ENCODE assay signal across 15 cellular contexts in the genomic region with DNA sequence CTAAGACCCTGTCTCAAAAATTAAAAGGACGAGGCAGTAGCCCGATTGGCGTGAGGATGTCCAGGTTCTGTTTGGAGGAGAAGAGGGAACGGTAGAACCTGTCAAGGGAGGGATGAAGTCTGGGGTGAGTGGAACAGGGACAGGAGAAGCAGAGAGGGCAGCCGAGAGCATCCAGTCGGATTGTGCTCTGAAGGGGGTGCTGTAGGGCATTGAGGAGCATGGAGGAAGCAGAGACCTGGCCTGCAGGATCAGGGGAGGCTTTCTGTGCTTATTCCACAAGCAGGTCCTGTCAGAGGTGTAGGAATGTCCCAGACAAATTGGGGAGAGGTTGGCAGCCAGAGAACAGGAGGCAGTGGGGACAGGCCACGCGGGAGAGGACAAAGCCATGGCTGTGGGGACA. TPM values are rescaled to one million over a fixed set of nuclear protein-coding genes. Genes with fewer than 3 reads are reported as not detected.
DNase-seq lines count a peak whose midpoint lies in the region; ATAC-seq, FAIRE-seq and TF ChIP-seq lines count a peak whose summit lies in the region.
"Had no signal": no experiment of that assay in that cellular context is flagged by ENCODE, and none has a peak within 500 bp of the region (broad histone marks: within the 10 kb centered on the region; RNA-seq: fewer than 3 reads in every experiment).

No MANE protein-coding gene starts in this region.

- H3K23ac ChIP-seq in H1 (ENCODE audit: insufficient read length): no peak overlapping the region

- H3K27ac Mint-ChIP-seq in activated CD8-positive, alpha-beta T cell treated with anti-CD3 and anti-CD28 coated beads, Interleukin-2, amount 10 ng/mL, durations not matched to agents 7 days and 5 days: peak overlapping the region; percentile 35
- H3K27ac Mint-ChIP-seq in activated CD8-positive, alpha-beta T cell treated with anti-CD3 and anti-CD28 coated beads for 36 hours: no peak overlapping the region
- peak overlapping the region; percentile 97 for H3K27ac Mint-ChIP-seq in neural crest cell (ENCODE audit: unreplicated experiment)
- H3K27ac Mint-ChIP-seq: activated naive CD4-positive, alpha-beta T cell treated with anti-CD3 and anti-CD28 coated beads for 36 hours had no signal

- no peaks in the 10 kb centered on the region for H3K9me3 ChIP-seq in H1 (ENCODE audit: insufficient read depth in 2 of 2, low read depth in 1 of 2, low read length in 1 of 2)

- H3K4me1 Mint-ChIP-seq in activated CD8-positive, alpha-beta T cell treated with anti-CD3 and anti-CD28 coated beads, Interleukin-2, amount 10 ng/mL, durations not matched to agents 7 days and 5 days (ENCODE audit: low read depth): peaks cover 21% of the 10 kb centered on the region
- H3K4me1 Mint-ChIP-seq in activated CD8-positive, alpha-beta T cell treated with anti-CD3 and anti-CD28 coated beads for 36 hours (ENCODE audit: low read depth): peaks cover 5% of the 10 kb centered on the region
- H3K4me1 Mint-ChIP-seq in neural crest cell: peaks cover 5% of the 10 kb centered on the region

- no peak overlapping the region for H2BK12ac ChIP-seq in H1 (ENCODE audit: low read depth, low read length)

- no peak overlapping the region for H3K4me3 ChIP-seq in H1 (ENCODE audit: extremely low read depth in 1 of 4, insufficient read depth in 2 of 4, low read depth in 3 of 4, low read length in 4 of 4)

- H2AK5ac ChIP-seq in H1 (ENCODE audit: low read depth, low read length): no peak overlapping the region

- H2AFZ ChIP-seq in H1 (ENCODE audit: low read length): no peak overlapping the region

- no peak overlapping the region for H3K27ac ChIP-seq in H1 (ENCODE audit: low read depth, low read length)

- no peak overlapping the region for H3K56ac ChIP-seq in H1 (replicated peaks; ENCODE audit: insufficient read length, low read depth, low read length)

- H4K20me1 ChIP-seq in H1 (replicated peaks in 1 of 2; ENCODE audit: control insufficient read depth in 1 of 2, insufficient read depth in 2 of 2, low read length in 2 of 2): peaks cover 2 to 9% of the 10 kb centered on the region in 2 experiments

- no peaks in the 10 kb centered on the region; a peak in 1 of 4 replicates for H3K79me2 ChIP-seq in H1 (ENCODE audit: control insufficient read depth in 1 of 2, insufficient read depth in 2 of 2, low read length in 2 of 2)

- CTCF ChIA-PET in activated CD8-positive, alpha-beta T cell treated with anti-CD3 and anti-CD28 coated beads, Interleukin-2, amount 10 ng/mL, durations not matched to agents 7 days and 5 days (lab: Charles Lee): no interaction called here
- CTCF ChIA-PET in activated CD8-positive, alpha-beta T cell treated with anti-CD3 and anti-CD28 coated beads for 36 hours (lab: Charles Lee): no interaction called here
- CTCF ChIA-PET in H1 (lab: Charles Lee; ENCODE audit: partially characterized antibody): interaction anchor here (1.2 to 2.8 kb wide), 4 partner anchors 18 to 62 kb away, joined by 3 to 14 read pairs (median 4); no protein-coding TSS in a partner anchor

- no peak overlapping the region for H3K4me3 Mint-ChIP-seq in activated CD8-positive, alpha-beta T cell treated with anti-CD3 and anti-CD28 coated beads, Interleukin-2, amount 10 ng/mL, durations not matched to agents 7 days and 5 days
- no peak overlapping the region for H3K4me3 Mint-ChIP-seq in activated CD8-positive, alpha-beta T cell treated with anti-CD3 and anti-CD28 coated beads for 36 hours
- H3K4me3 Mint-ChIP-seq in neural crest cell: no peak overlapping the region
- H3K4me3 Mint-ChIP-seq: activated naive CD4-positive, alpha-beta T cell treated with anti-CD3 and anti-CD28 coated beads for 36 hours had no signal

- 0 out of 2 replicates have a peak overlapping the region, but pooled peaks have one; percentile 60 for H2BK5ac ChIP-seq in H1 (ENCODE audit: low read depth, low read length)

- TF ChIP-seq POLR2A in H1 (IDR thresholded peaks at IDR 0.05; ENCODE audit: control extremely low read depth in 1 of 2, low read depth in 2 of 2, low read length in 2 of 2): no peak

- no peak overlapping the region for H3K4ac ChIP-seq in H1 (replicated peaks; ENCODE audit: insufficient read length, low read depth, low read length)

- no peak overlapping the region for H4K91ac ChIP-seq in H1 (replicated peaks; ENCODE audit: insufficient read length, low read length)

- no peak overlapping the region; the same call in 1 of the 2 replicates for H4K8ac ChIP-seq in H1 (ENCODE audit: extremely low read depth, insufficient read depth, low read length)

- H3K9ac ChIP-seq in H1 (replicated peaks in 1 of 4; ENCODE audit: extremely low read depth in 1 of 4, low read depth in 3 of 4, low read length in 3 of 4): peak overlapping the region in 1 of 4 experiments; percentile 18; a peak in 1 of 7 replicates

- H3K79me1 ChIP-seq in H1 (ENCODE audit: low read depth, low read length): peaks cover 13% of the 10 kb centered on the region

- 80% methylated on average over 6 of the region's 8 CpGs; no CpG with 5 or more reads in 1 of the 2 experiments for WGBS in H1 (ENCODE audit: extremely low coverage in 1 of 2, insufficient coverage in 1 of 2, insufficient read length in 1 of 2, insufficient replicate concordance in 2 of 2, low coverage in 1 of 2, low lambda C conversion rate in 2 of 2, missing lambda C conversion rate in 1 of 2), 2 experiments

- H3K27me3 ChIP-seq in H1 (replicated peaks in 1 of 4; ENCODE audit: control insufficient read depth in 3 of 4, extremely low read depth in 1 of 4, insufficient read depth in 3 of 4, low read length in 3 of 4): no peaks in the 10 kb centered on the region

- no peak overlapping the region for H3K14ac ChIP-seq in H1 (ENCODE audit: insufficient read length)

- POLR2A ChIA-PET in activated CD8-positive, alpha-beta T cell treated with anti-CD3 and anti-CD28 coated beads, Interleukin-2, amount 10 ng/mL, durations not matched to agents 7 days and 5 days (lab: Charles Lee): no interaction called here
- POLR2A ChIA-PET in activated CD8-positive, alpha-beta T cell treated with anti-CD3 and anti-CD28 coated beads for 36 hours (lab: Charles Lee): interaction anchor here (0.6 kb wide), 1 partner anchor 18 kb away, joined by 3 read pairs; a partner anchor contains a TSS
- POLR2A ChIA-PET in H1 (lab: Charles Lee; ENCODE audit: partially characterized antibody): interaction anchor here (1.0 to 2.0 kb wide), 2 partner anchors 9 to 89 kb away, joined by 3 to 8 read pairs; no protein-coding TSS in a partner anchor

- intact Hi-C loops in activated CD8-positive, alpha-beta T cell treated with anti-CD3 and anti-CD28 coated beads for 36 hours (cut with micrococcal nuclease): no loop called here

- no peaks in the 10 kb centered on the region; a peak in 2 of 7 replicates for H3K4me1 ChIP-seq in H1 (replicated peaks in 1 of 4; ENCODE audit: control insufficient read depth in 3 of 4, insufficient read depth in 4 of 4, low read length in 3 of 4)

- H2BK15ac ChIP-seq in H1 (ENCODE audit: low read length): no peak overlapping the region

- TF ChIP-seq RAD21 in H1 (IDR thresholded peaks at IDR 0.05 in 1 of 2, conservative IDR thresholded peaks at IDR 0.05 in 1 of 2; ENCODE audit: low read depth in 2 of 2, low read length in 2 of 2): no peak; a peak in 1 of 4 replicates

- no peak for TF ChIP-seq EP300 in H1 (IDR thresholded peaks at IDR 0.05; ENCODE audit: borderline replicate concordance in 1 of 2, low read depth in 2 of 2, low read length in 2 of 2)

- no peak for TF ChIP-seq CTCF in activated CD8-positive, alpha-beta T cell treated with anti-CD3 and anti-CD28 coated beads for 36 hours (IDR thresholded peaks at IDR 0.05)
- TF ChIP-seq CTCF in H1 (IDR thresholded peaks at IDR 0.05; ENCODE audit: control extremely low read depth in 1 of 3, insufficient read depth in 1 of 3, low read depth in 1 of 3, low read length in 3 of 3): peak; percentile 20 to 38 (median 26); a peak in 3 of 4 replicates
- TF ChIP-seq CTCF in neural crest cell (conservative IDR thresholded peaks at IDR 0.05): no peak

- no peaks in the 10 kb centered on the region; the same call in 1 of the 2 replicates for H3K23me2 ChIP-seq in H1 (ENCODE audit: low read depth, low read length)

- no peak overlapping the region for H2BK20ac ChIP-seq in H1 (ENCODE audit: low read length)

- no peak overlapping the region for H4K5ac ChIP-seq in H1 (ENCODE audit: insufficient read length, low read depth, low read length)

- H3K27me3 Mint-ChIP-seq in activated CD8-positive, alpha-beta T cell treated with anti-CD3 and anti-CD28 coated beads, Interleukin-2, amount 10 ng/mL, durations not matched to agents 7 days and 5 days (ENCODE audit: low read depth): no peaks in the 10 kb centered on the region
- H3K27me3 Mint-ChIP-seq in activated CD8-positive, alpha-beta T cell treated with anti-CD3 and anti-CD28 coated beads for 36 hours: no peaks in the 10 kb centered on the region
- H3K27me3 Mint-ChIP-seq in neural crest cell (ENCODE audit: low read depth): no peaks in the 10 kb centered on the region

- no peaks in the 10 kb centered on the region for H3K9me3 Mint-ChIP-seq in activated CD8-positive, alpha-beta T cell treated with anti-CD3 and anti-CD28 coated beads, Interleukin-2, amount 10 ng/mL, durations not matched to agents 7 days and 5 days (ENCODE audit: insufficient read depth)
- H3K9me3 Mint-ChIP-seq in activated CD8-positive, alpha-beta T cell treated with anti-CD3 and anti-CD28 coated beads for 36 hours: no peaks in the 10 kb centered on the region
- no peaks in the 10 kb centered on the region for H3K9me3 Mint-ChIP-seq in neural crest cell
- H3K9me3 Mint-ChIP-seq: activated naive CD4-positive, alpha-beta T cell treated with anti-CD3 and anti-CD28 coated beads for 36 hours had no signal

- ATAC-seq in activated CD8-positive, alpha-beta T cell treated with anti-CD3 and anti-CD28 coated beads, Interleukin-2, amount 10 ng/mL, durations not matched to agents 7 days and 5 days: no peak
- no peak for ATAC-seq in activated CD8-positive, alpha-beta T cell treated with anti-CD3 and anti-CD28 coated beads for 36 hours
- ATAC-seq in HG03175 (IDR thresholded peaks at IDR 0.05; ENCODE audit: unreplicated experiment): no peak

- H3K36me3 ChIP-seq in H1 (ENCODE audit: control insufficient read depth in 2 of 4, insufficient read depth in 4 of 4, low read length in 3 of 4): peaks cover 2 to 17% (median 9%) of the 10 kb centered on the region in 4 experiments; a peak in 6 of 8 replicates

- H3K18ac ChIP-seq in H1 (ENCODE audit: extremely low read depth, low read length): no peak overlapping the region

- H3K36me3 Mint-ChIP-seq in activated CD8-positive, alpha-beta T cell treated with anti-CD3 and anti-CD28 coated beads, Interleukin-2, amount 10 ng/mL, durations not matched to agents 7 days and 5 days (ENCODE audit: low read depth): peaks cover 39% of the 10 kb centered on the region
- H3K36me3 Mint-ChIP-seq in activated CD8-positive, alpha-beta T cell treated with anti-CD3 and anti-CD28 coated beads for 36 hours (ENCODE audit: low read depth): peaks cover 20% of the 10 kb centered on the region
- peaks cover 21% of the 10 kb centered on the region for H3K36me3 Mint-ChIP-seq in neural crest cell (ENCODE audit: low read depth)

- no peak overlapping the region for H2BK120ac ChIP-seq in H1 (replicated peaks; ENCODE audit: low read depth, low read length)

- no peak for DNase-seq in activated CD8-positive, alpha-beta T cell treated with anti-CD3 and anti-CD28 coated beads, Interleukin-2, amount 10 ng/mL, durations not matched to agents 7 days and 5 days
- DNase-seq in activated CD8-positive, alpha-beta T cell treated with anti-CD3 and anti-CD28 coated beads for 36 hours: no peak
- DNase-seq in ELF-1 (ENCODE audit: low read depth, low spot score) (peak; percentile 27), H1 (ENCODE audit: low read depth in 1 of 2, low spot score in 2 of 2) (no peak), neural crest cell (ENCODE audit: low read depth, low spot score) (no peak), NCI-H2029 treated with DMSO at 0.1 percent for 48 hours (lab: John Stamatoyannopoulos, UW) (no peak)
- DNase-seq in central memory CD4-positive, alpha-beta T cell: no peak
- DNase-seq: activated naive CD4-positive, alpha-beta T cell treated with anti-CD3 and anti-CD28 coated beads for 36 hours; mesenchymal stem cell; NCI-H2081; NCI-H524; Right ventricle myocardium superior had no signal

- H3K4me2 ChIP-seq in H1 (ENCODE audit: insufficient read depth in 1 of 2, low read depth in 2 of 2, low read length in 2 of 2): no peak overlapping the region

- no peak for FAIRE-seq in H1 (lab: Jason Lieb, UNC)
- FAIRE-seq: keratinocyte, urothelium cell line had no signal

RNA-seq across cellular contexts. Expression of a gene that starts 14.1 kb away (rescaled TPM):
- 10 to 100 TPM; 88.1 to 96.4 TPM for total RNA-seq in activated CD8-positive, alpha-beta T cell treated with anti-CD3 and anti-CD28 coated beads, Interleukin-2, amount 10 ng/mL, durations not matched to agents 7 days and 5 days
- 10 to 100 TPM; 83.4 to 84.5 TPM for total RNA-seq in activated CD8-positive, alpha-beta T cell treated with anti-CD3 and anti-CD28 coated beads for 36 hours
- total RNA-seq in H1 (2021; fragmentation: NEBNext Ultra II Directional; extraction: Animal tissue kit (Norgen Biotek cat#: 25700)): 105 and 109 TPM in 2 replicates
- polyA plus RNA-seq in H1 (2011; rRNA removed): 106 and 157 TPM in 2 replicates
- 101 TPM for polyA plus RNA-seq in H1 (2011; cell fraction: cytosol; rRNA removed)
- 148 TPM for polyA plus RNA-seq in H1 (2011; cell fraction: nucleus; rRNA removed)
- polyA plus RNA-seq in H1 (2012, experiment 1 of 2): 64.9 to 109 TPM (median 104 TPM) in 4 replicates
- polyA plus RNA-seq in H1 (2012, experiment 2 of 2): 114 TPM
- 58.6 TPM for polyA plus RNA-seq in H1 (2013, experiment 1 of 2)
- 55.8 TPM for polyA plus RNA-seq in H1 (2013, experiment 2 of 2)
- 103 and 108 TPM in 2 replicates for polyA minus RNA-seq in H1 (2011; rRNA and poly(A)+ RNA removed)
- polyA minus RNA-seq in H1 (2011; cell fraction: cytosol; rRNA and poly(A)+ RNA removed): 101 TPM
- polyA minus RNA-seq in H1 (2011; cell fraction: nucleus; rRNA and poly(A)+ RNA removed): 76.4 TPM
- 96.7 and 102 TPM in 2 replicates for total RNA-seq in neural crest cell

RNA-seq across cellular contexts. Expression of a gene that starts 17.8 kb away (rescaled TPM):
- 1 to 10 TPM; 1.1 to 1.5 TPM for total RNA-seq in activated CD8-positive, alpha-beta T cell treated with anti-CD3 and anti-CD28 coated beads, Interleukin-2, amount 10 ng/mL, durations not matched to agents 7 days and 5 days
- under 1 TPM; 0.50 to 0.81 TPM for total RNA-seq in activated CD8-positive, alpha-beta T cell treated with anti-CD3 and anti-CD28 coated beads for 36 hours
- total RNA-seq in H1 (2021; fragmentation: NEBNext Ultra II Directional; extraction: Animal tissue kit (Norgen Biotek cat#: 25700)): not detected in 2 replicates
- polyA plus RNA-seq in H1 (2011; rRNA removed): 0.21 and 0.24 TPM in 2 replicates
- 0.39 TPM for polyA plus RNA-seq in H1 (2011; cell fraction: cytosol; rRNA removed)
- 0.17 TPM for polyA plus RNA-seq in H1 (2011; cell fraction: nucleus; rRNA removed)
- 0.23 to 0.47 TPM (median 0.25 TPM) in 3 of 4 replicates, not detected in the other for polyA plus RNA-seq in H1 (2012, experiment 1 of 2)
- polyA plus RNA-seq in H1 (2012, experiment 2 of 2): not detected
- 0.36 TPM for polyA plus RNA-seq in H1 (2013, experiment 1 of 2)
- polyA plus RNA-seq in H1 (2013, experiment 2 of 2): 0.20 TPM
- polyA minus RNA-seq in H1 (2011; rRNA and poly(A)+ RNA removed): 0.12 TPM in 1 of 2 replicates, not detected in the other
- polyA minus RNA-seq in H1 (2011; cell fraction: cytosol; rRNA and poly(A)+ RNA removed): not detected
- polyA minus RNA-seq in H1 (2011; cell fraction: nucleus; rRNA and poly(A)+ RNA removed): not detected
- not detected in 2 replicates for total RNA-seq in neural crest cell

RNA-seq across cellular contexts. Expression of a gene that starts 32.2 kb away (rescaled TPM):
- 10 to 100 TPM; 23.1 to 24.2 TPM for total RNA-seq in activated CD8-positive, alpha-beta T cell treated with anti-CD3 and anti-CD28 coated beads, Interleukin-2, amount 10 ng/mL, durations not matched to agents 7 days and 5 days
- 10 to 100 TPM; 23.5 to 24.1 TPM for total RNA-seq in activated CD8-positive, alpha-beta T cell treated with anti-CD3 and anti-CD28 coated beads for 36 hours
- total RNA-seq in H1 (2021; fragmentation: NEBNext Ultra II Directional; extraction: Animal tissue kit (Norgen Biotek cat#: 25700)): 33.9 and 34.1 TPM in 2 replicates
- polyA plus RNA-seq in H1 (2011; rRNA removed): 28.4 and 43.8 TPM in 2 replicates
- 43.8 TPM for polyA plus RNA-seq in H1 (2011; cell fraction: cytosol; rRNA removed)
- polyA plus RNA-seq in H1 (2011; cell fraction: nucleus; rRNA removed): 52.1 TPM
- polyA plus RNA-seq in H1 (2012, experiment 1 of 2): 32.0 to 45.8 TPM (median 39.3 TPM) in 4 replicates
- 54.2 TPM for polyA plus RNA-seq in H1 (2012, experiment 2 of 2)
- polyA plus RNA-seq in H1 (2013, experiment 1 of 2): 17.6 TPM
- polyA plus RNA-seq in H1 (2013, experiment 2 of 2): 17.2 TPM
- polyA minus RNA-seq in H1 (2011; rRNA and poly(A)+ RNA removed): 13.3 and 17.7 TPM in 2 replicates
- 18.9 TPM for polyA minus RNA-seq in H1 (2011; cell fraction: cytosol; rRNA and poly(A)+ RNA removed)
- polyA minus RNA-seq in H1 (2011; cell fraction: nucleus; rRNA and poly(A)+ RNA removed): 19.4 TPM
- 37.5 and 38.0 TPM in 2 replicates for total RNA-seq in neural crest cell

RNA-seq across cellular contexts. Expression of a gene that starts 37.2 kb away (rescaled TPM):
- 10 to 100 TPM; 59.9 to 62.2 TPM for total RNA-seq in activated CD8-positive, alpha-beta T cell treated with anti-CD3 and anti-CD28 coated beads, Interleukin-2, amount 10 ng/mL, durations not matched to agents 7 days and 5 days
- 10 to 100 TPM; 35.7 to 38.7 TPM for total RNA-seq in activated CD8-positive, alpha-beta T cell treated with anti-CD3 and anti-CD28 coated beads for 36 hours
- total RNA-seq in H1 (2021; fragmentation: NEBNext Ultra II Directional; extraction: Animal tissue kit (Norgen Biotek cat#: 25700)): 71.4 and 73.9 TPM in 2 replicates
- 21.6 and 40.4 TPM in 2 replicates for polyA plus RNA-seq in H1 (2011; rRNA removed)
- 21.8 TPM for polyA plus RNA-seq in H1 (2011; cell fraction: cytosol; rRNA removed)
- polyA plus RNA-seq in H1 (2011; cell fraction: nucleus; rRNA removed): 81.4 TPM
- 52.6 to 80.3 TPM (median 65.6 TPM) in 4 replicates for polyA plus RNA-seq in H1 (2012, experiment 1 of 2)
- 50.2 TPM for polyA plus RNA-seq in H1 (2012, experiment 2 of 2)
- polyA plus RNA-seq in H1 (2013, experiment 1 of 2): 42.3 TPM
- polyA plus RNA-seq in H1 (2013, experiment 2 of 2): 40.4 TPM
- 28.0 and 50.4 TPM in 2 replicates for polyA minus RNA-seq in H1 (2011; rRNA and poly(A)+ RNA removed)
- 34.3 TPM for polyA minus RNA-seq in H1 (2011; cell fraction: cytosol; rRNA and poly(A)+ RNA removed)
- 41.3 TPM for polyA minus RNA-seq in H1 (2011; cell fraction: nucleus; rRNA and poly(A)+ RNA removed)
- total RNA-seq in neural crest cell: 80.8 and 85.4 TPM in 2 replicates

Comparison
In these comparisons a context has a peak if more than half of its experiments do, and no peak if none do; other contexts are left out.
1. CTCF ChIP-seq: peak in H1 (3 of 3); none in activated CD8-positive, alpha-beta T cell treated with anti-CD3 and anti-CD28 coated beads for 36 hours (single experiment) and neural crest cell (single experiment).